ENCODE assay signal across 9 cellular contexts in the genomic region with DNA sequence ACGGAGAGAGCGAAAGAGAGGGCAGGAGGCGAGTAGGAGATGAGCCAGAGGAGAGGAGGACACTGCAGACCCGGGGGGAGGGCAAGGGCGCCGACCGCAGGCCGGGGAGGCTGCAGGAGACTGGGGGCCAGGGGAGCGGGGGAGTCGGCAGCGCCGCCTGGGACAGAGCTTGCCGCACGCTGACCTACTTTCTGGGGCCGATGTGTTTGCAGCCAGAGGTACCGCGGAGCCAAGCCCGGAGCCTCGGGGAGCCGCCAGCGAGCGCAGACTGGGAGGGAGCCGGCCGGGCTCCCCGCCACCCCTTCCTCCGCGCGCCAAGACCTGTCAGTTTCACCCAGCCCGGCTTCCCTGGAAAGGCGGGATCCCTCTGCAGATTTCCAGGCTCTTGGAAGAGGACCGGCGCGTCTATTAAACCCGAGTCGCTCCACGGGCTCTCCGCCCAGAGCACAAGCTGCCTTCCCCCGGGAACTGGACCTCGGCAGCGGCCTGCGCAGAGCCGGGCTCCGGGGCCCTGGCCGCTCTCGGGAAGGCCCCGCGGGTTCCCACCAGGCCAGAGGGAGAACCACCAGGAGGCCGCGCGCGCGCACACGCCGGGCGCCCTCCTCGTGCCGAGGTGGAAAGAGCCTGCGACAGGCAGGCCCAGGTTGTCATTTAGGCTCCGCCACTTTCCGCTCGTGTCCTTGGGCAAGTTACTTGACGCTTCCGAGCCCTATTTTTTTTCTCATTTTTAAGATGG.
DNase-seq lines count a peak whose midpoint lies in the region; ATAC-seq, FAIRE-seq and TF ChIP-seq lines count a peak whose summit lies in the region.
"Had no signal": no experiment of that assay in that cellular context is flagged by ENCODE, and none has a peak within 500 bp of the region (broad histone marks: within the 10 kb centered on the region; RNA-seq: fewer than 3 reads in every experiment).

No MANE protein-coding gene starts in this region.

- H3K9me3 ChIP-seq in PC-3 (ENCODE audit: low read length) (no peaks in the 10 kb centered on the region), kidney (ENCODE audit: control insufficient read depth in 1 of 2, low read length in 2 of 2) (no peaks in the 10 kb centered on the region), small intestine (ENCODE audit: control insufficient read depth, low read depth) (no peaks in the 10 kb centered on the region)

- no peaks in the 10 kb centered on the region for H4K20me1 ChIP-seq in PC-3 (ENCODE audit: low read length)

- no peaks in the 10 kb centered on the region for H3K36me3 ChIP-seq in PC-3 (ENCODE audit: low read depth, low read length)
- H3K36me3 ChIP-seq in kidney (ENCODE audit: control insufficient read depth in 1 of 2, insufficient read depth in 2 of 2, low read length in 2 of 2) = no peaks in the 10 kb centered on the region
- no peaks in the 10 kb centered on the region for H3K36me3 ChIP-seq in small intestine (ENCODE audit: control insufficient read depth in 2 of 2, insufficient read depth in 2 of 2, low read length in 2 of 2)

- H3K9me2 ChIP-seq in PC-3 (replicated peaks; ENCODE audit: low read length) = no peaks in the 10 kb centered on the region

- peak overlapping the region; percentile 87 for H2AFZ ChIP-seq in PC-3 (ENCODE audit: low read length)

- H3K27me3 ChIP-seq in PC-3 (ENCODE audit: low read length) (no peaks in the 10 kb centered on the region), small intestine (ENCODE audit: control insufficient read depth in 2 of 2, insufficient read depth in 2 of 2, low read length in 2 of 2) (peaks cover 0 to 3% of the 10 kb centered on the region in 2 donors)

- no peak for TF ChIP-seq CTCF in PC-3 (conservative IDR thresholded peaks at IDR 0.05; ENCODE audit: low read depth, low read length)
- TF ChIP-seq CTCF in kidney (IDR thresholded peaks at IDR 0.05; ENCODE audit: borderline replicate concordance, extremely low read depth, insufficient read depth) = peak; percentile 4

- H3K4me3 ChIP-seq in PC-3 (ENCODE audit: low read length) (peak overlapping the region; percentile 62), kidney (ENCODE audit: low read length in 2 of 2) (peak overlapping the region; percentile 55 to 57), small intestine (ENCODE audit: low read depth in 1 of 2, low read length in 2 of 2) (peak overlapping the region in 1 of 2 donors; percentile 37)

- POLR2A ChIA-PET in PC-3 (lab: Charles Lee; ENCODE audit: unreplicated experiment) = no interaction called here

- H3K27ac ChIP-seq in PC-3 (ENCODE audit: low read length) (peak overlapping the region; percentile 71), cingulate gyrus (ENCODE audit: low read depth, low read length) (peak overlapping the region; percentile 83), kidney (ENCODE audit: low read depth in 2 of 2, low read length in 2 of 2) (peak overlapping the region; percentile 51 to 71), small intestine (ENCODE audit: low read depth in 1 of 2, low read length in 1 of 2) (peak overlapping the region in 1 of 2 donors; percentile 60)

- FAIRE-seq in kidney (lab: Jason Lieb, UNC) (no peak), small intestine (lab: Jason Lieb, UNC) (no peak)

- DNase-seq in NCI-H345 (lab: John Stamatoyannopoulos, UW) (peak; percentile 22), NCI-H345 treated with DMSO at 0.1 percent for 48 hours (lab: John Stamatoyannopoulos, UW; ENCODE audit: unreplicated experiment) (no peak), PC-3 (peak; percentile 33), kidney (peak; percentile 89), small intestine (peak; percentile 52)
- DNase-seq: DND-41 had no signal

- no peaks in the 10 kb centered on the region for H3K79me2 ChIP-seq in PC-3 (ENCODE audit: low read length)

- CTCF ChIA-PET in PC-3 (lab: Charles Lee) = no interaction called here

- BruUV-seq in PC-3 (replicated peaks; lab: Mats Ljungman, UMichigan) = no TSS peak

- H3F3A ChIP-seq in PC-3 (ENCODE audit: low read length, unreplicated experiment) = no peaks in the 10 kb centered on the region

- 1 to 3% (median 1%) methylated on average over 55 to 63 of the region's 63 CpGs for WGBS in small intestine, 3 donors

- H3K9ac ChIP-seq in PC-3 (ENCODE audit: low read length) (peak overlapping the region; percentile 72), kidney (ENCODE audit: low read length in 2 of 2) (peak overlapping the region; percentile 1 to 58)

- peak overlapping the region; percentile 84 for H3K4me2 ChIP-seq in PC-3 (ENCODE audit: low read length)

- ATAC-seq in PC-3 = peak; percentile 81
- ATAC-seq in HG02870 (IDR thresholded peaks at IDR 0.05; ENCODE audit: unreplicated experiment) = no peak
- no peak for ATAC-seq in GM19452 (IDR thresholded peaks at IDR 0.05; ENCODE audit: unreplicated experiment)

- intact Hi-C loops in PC-3 (cut with micrococcal nuclease) = no loop called here
- intact Hi-C loops in kidney (cut with DNase I) = no loop called here

- H3K4me1 ChIP-seq in PC-3 (ENCODE audit: insufficient read depth, low read length) = peaks cover 12% of the 10 kb centered on the region
- H3K4me1 ChIP-seq in kidney (ENCODE audit: control insufficient read depth in 1 of 2, insufficient read depth in 1 of 2, low read depth in 1 of 2, low read length in 2 of 2) = peaks cover 0 to 3% of the 10 kb centered on the region in 2 donors
- H3K4me1 ChIP-seq in small intestine (ENCODE audit: control insufficient read depth in 2 of 2, insufficient read depth in 1 of 2, low read depth in 1 of 2, low read length in 1 of 2) = no peaks in the 10 kb centered on the region
